ENCODE assay signal across 8 cellular contexts in the genomic region with DNA sequence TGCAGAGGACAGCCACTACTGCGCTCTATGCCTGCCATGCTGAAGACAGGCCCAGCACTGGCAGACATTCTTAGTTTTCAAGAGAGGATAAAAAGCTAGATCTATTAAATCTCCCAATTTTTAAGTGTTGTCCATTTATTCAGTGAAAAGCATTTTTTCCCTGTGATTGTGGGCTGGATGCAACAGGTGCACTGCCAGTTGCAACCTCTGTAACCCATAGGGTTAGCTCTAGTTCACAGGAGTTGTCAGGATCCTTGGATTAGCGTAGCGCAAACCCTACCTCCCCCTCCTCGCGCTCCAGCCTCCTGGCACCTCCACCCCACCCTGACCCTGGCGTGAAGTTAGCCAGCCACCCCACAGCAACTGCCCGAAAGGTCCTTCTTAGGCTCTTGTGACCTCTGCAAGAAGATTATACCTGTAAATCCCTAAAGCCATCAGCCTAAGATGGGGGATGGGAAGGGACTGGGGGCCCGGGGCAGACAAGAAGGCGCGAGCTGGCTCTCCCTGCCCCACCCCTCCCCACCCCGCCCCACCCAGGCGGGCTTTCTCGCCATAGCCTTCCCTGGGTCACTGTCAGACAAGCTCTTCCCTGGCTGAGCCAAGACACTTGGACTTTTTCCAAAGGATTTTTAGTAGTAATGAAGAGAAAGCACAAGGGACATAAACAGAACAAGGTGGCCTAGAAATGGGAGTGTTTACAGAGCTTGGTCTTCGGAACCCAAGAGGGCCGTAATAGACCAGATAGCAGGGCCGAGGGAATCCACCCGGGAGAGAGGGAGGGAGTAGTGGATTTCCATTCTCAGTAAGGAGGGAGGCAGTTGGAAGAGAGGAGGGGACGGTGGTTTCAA. TPM values are rescaled to one million over a fixed set of nuclear protein-coding genes. Genes with fewer than 3 reads are reported as not detected.
DNase-seq lines count a peak whose midpoint lies in the region; ATAC-seq and TF ChIP-seq lines count a peak whose summit lies in the region.
"Had no signal": no experiment of that assay in that cellular context is flagged by ENCODE, and none has a peak within 500 bp of the region (broad histone marks: within the 10 kb centered on the region; RNA-seq: fewer than 3 reads in every experiment).

No MANE protein-coding gene starts in this region.

- no peaks in the 10 kb centered on the region for H3K9me3 ChIP-seq in adrenal gland (replicated peaks in 1 of 3)
- H3K9me3 ChIP-seq in iPS-20b (ENCODE audit: insufficient read depth, low read depth, low read length) = no peaks in the 10 kb centered on the region

- H3K27ac ChIP-seq in adrenal gland = peak overlapping the region in 4 of 5 donors; percentile 7 to 91 (median 67)
- no peak overlapping the region for H3K27ac ChIP-seq in iPS-20b (ENCODE audit: low read length)

- peak in 1 of 2 donors; percentile 15 for TF ChIP-seq POLR2A in adrenal gland (IDR thresholded peaks at IDR 0.05)

- peaks cover 10 to 15% of the 10 kb centered on the region in 2 donors for H3K4me1 Mint-ChIP-seq in stimulated activated naive B cell treated with anti-CD40 and anti-IgM and Interleukin-4, amounts not matched to agents 10 μg/mL and 1 μg/mL and 100 μg/mL, for 72 hours

- ATAC-seq in stimulated activated naive B cell treated with anti-CD40 and anti-IgM and Interleukin-4, amounts not matched to agents 10 μg/mL and 1 μg/mL and 100 μg/mL, for 72 hours (replicated peaks) = no peak
- ATAC-seq: K562 had no signal

- DNase-seq in NCI-H1105 treated with DMSO at 0.1 percent for 48 hours (lab: John Stamatoyannopoulos, UW) (peak; percentile 59), adrenal gland (peak in 6 of 7 donors; percentile 35 to 66 (median 42)), AG08395 (ENCODE audit: low spot score) (no peak), DMS153 treated with DMSO at 0.1 percent for 48 hours (lab: John Stamatoyannopoulos, UW; ENCODE audit: unreplicated experiment) (no peak), NCI-H1092 treated with DMSO at 0.1 percent for 48 hours (lab: John Stamatoyannopoulos, UW) (no peak)
- DNase-seq in stimulated activated naive B cell treated with anti-CD40 and anti-IgM and Interleukin-4, amounts not matched to agents 10 μg/mL and 1 μg/mL and 100 μg/mL, for 72 hours = no peak

- H3K27me3 Mint-ChIP-seq in stimulated activated naive B cell treated with anti-CD40 and anti-IgM and Interleukin-4, amounts not matched to agents 10 μg/mL and 1 μg/mL and 100 μg/mL, for 72 hours = peaks cover 53 to 71% of the 10 kb centered on the region in 2 donors

- H3K27ac Mint-ChIP-seq in stimulated activated naive B cell treated with anti-CD40 and anti-IgM and Interleukin-4, amounts not matched to agents 10 μg/mL and 1 μg/mL and 100 μg/mL, for 72 hours = no peak overlapping the region

- H3K9me3 Mint-ChIP-seq in stimulated activated naive B cell treated with anti-CD40 and anti-IgM and Interleukin-4, amounts not matched to agents 10 μg/mL and 1 μg/mL and 100 μg/mL, for 72 hours = no peaks in the 10 kb centered on the region

- WGBS in adrenal gland, 4 donors = 20 to 37% (median 28%) methylated on average over 9 to 18 of the region's 18 CpGs

- peaks cover 0 to 3% of the 10 kb centered on the region in 2 donors for H3K36me3 Mint-ChIP-seq in stimulated activated naive B cell treated with anti-CD40 and anti-IgM and Interleukin-4, amounts not matched to agents 10 μg/mL and 1 μg/mL and 100 μg/mL, for 72 hours

- H3K9ac ChIP-seq in iPS-20b (ENCODE audit: low read depth, low read length) = no peak overlapping the region

- peaks cover 8 to 17% of the 10 kb centered on the region in 2 donors for H3K4me1 ChIP-seq in adrenal gland (replicated peaks in 1 of 2)
- H3K4me1 ChIP-seq in iPS-20b (ENCODE audit: insufficient read depth, low read length) = peaks cover 15% of the 10 kb centered on the region

- peak overlapping the region; percentile 73 to 82 for H3K4me3 Mint-ChIP-seq in stimulated activated naive B cell treated with anti-CD40 and anti-IgM and Interleukin-4, amounts not matched to agents 10 μg/mL and 1 μg/mL and 100 μg/mL, for 72 hours

- TF ChIP-seq CTCF in adrenal gland (IDR thresholded peaks at IDR 0.05) = no peak

- H3K27me3 ChIP-seq in adrenal gland (no peaks in the 10 kb centered on the region), iPS-20b (ENCODE audit: insufficient read depth, low read length) (peaks cover 77% of the 10 kb centered on the region)

- intact Hi-C loops in adrenal gland (cut with DNase I) = no loop called here

- H3K4me3 ChIP-seq in adrenal gland (peak overlapping the region in 2 of 4 donors; percentile 59 to 83), iPS-20b (ENCODE audit: low read length) (peak overlapping the region; percentile 72)
- H3K4me3 ChIP-seq: K562 had no signal

- H3K36me3 ChIP-seq in adrenal gland (replicated peaks in 1 of 2) (no peaks in the 10 kb centered on the region), iPS-20b (ENCODE audit: insufficient read depth, low read depth, low read length) (no peaks in the 10 kb centered on the region)

RNA-seq across cellular contexts. Expression of a gene that starts 31.0 kb away (rescaled TPM):
- total RNA-seq in adrenal gland = 100 to 1,000 TPM; 154 to 366 (median 253) TPM
- 100 to 1,000 TPM; 105 to 152 (median 137) TPM for polyA plus RNA-seq in adrenal gland

RNA-seq across cellular contexts. Expression of a gene that starts 52.9 kb away (rescaled TPM):
- total RNA-seq in adrenal gland = not detected
- not detected for polyA plus RNA-seq in adrenal gland
- polyA plus RNA-seq: K562 had no signal

Comparison
In these comparisons a context has a peak if more than half of its experiments do, and no peak if none do; other contexts are left out.
1. DNase-seq: peak in NCI-H1105 treated with DMSO at 0.1 percent for 48 hours (single experiment) and adrenal gland (6 of 7); none in stimulated activated naive B cell treated with anti-CD40 and anti-IgM and Interleukin-4, amounts not matched to agents 10 μg/mL and 1 μg/mL and 100 μg/mL, for 72 hours (single experiment), AG08395 (single experiment), DMS153 treated with DMSO at 0.1 percent for 48 hours (single experiment) and NCI-H1092 treated with DMSO at 0.1 percent for 48 hours (single experiment).